34 cellular contexts compared by ENCODE assay signal in genomic region chr2:118557016-118557415, GRCh38.
"Had no signal": no experiment of that assay in that cellular context is flagged by ENCODE, and none has a peak within 500 bp of the region (broad histone marks: within the 10 kb centered on the region; RNA-seq: fewer than 3 reads in every experiment).

No MANE protein-coding gene starts in this region.

- H3K27me3 ChIP-seq: MG63 had no signal

- H3K9me3 ChIP-seq: MG63 had no signal

- H3K4me3 ChIP-seq: MG63 had no signal

- H3K9ac ChIP-seq: KMS-11 had no signal

- H3K36me3 ChIP-seq: MG63 had no signal

- H3K27ac ChIP-seq: KMS-11 had no signal

- H3K4me2 ChIP-seq: KMS-11 had no signal

- DNase-seq: Karpas-422, Kasumi-1, MG63, MM.1S, MV-4-11, NCI-H1048, NCI-H1092, NCI-H1092 treated with DMSO at 0.1 percent for 48 hours, NCI-H1105, NCI-H1105 treated with DMSO at 0.1 percent for 48 hours, NCI-H1417, NCI-H1417 treated with DMSO at 0.1 percent for 48 hours, NCI-H1436, NCI-H1436 treated with DMSO at 0.1 percent for 48 hours, NCI-H146, NCI-H1694, NCI-H1694 treated with DMSO at 0.1 percent for 48 hours, NCI-H187, NCI-H187 treated with DMSO at 0.1 percent for 48 hours, NCI-H1930, NCI-H2029, NCI-H2029 treated with DMSO at 0.1 percent for 48 hours, NCI-H2081, NCI-H2081 treated with DMSO at 0.1 percent for 48 hours, NCI-H2107, NCI-H2171, NCI-H2171 treated with DMSO at 0.1 percent for 48 hours, NCI-H2227 treated with DMSO at 0.1 percent for 48 hours, NCI-H226, NCI-H345, NCI-H446, NCI-H446 treated with DMSO at 0.1 percent for 48 hours, NCI-H510A had no signal
